Comparison of ENCODE assay signal across 10 cellular contexts in the genomic region with DNA sequence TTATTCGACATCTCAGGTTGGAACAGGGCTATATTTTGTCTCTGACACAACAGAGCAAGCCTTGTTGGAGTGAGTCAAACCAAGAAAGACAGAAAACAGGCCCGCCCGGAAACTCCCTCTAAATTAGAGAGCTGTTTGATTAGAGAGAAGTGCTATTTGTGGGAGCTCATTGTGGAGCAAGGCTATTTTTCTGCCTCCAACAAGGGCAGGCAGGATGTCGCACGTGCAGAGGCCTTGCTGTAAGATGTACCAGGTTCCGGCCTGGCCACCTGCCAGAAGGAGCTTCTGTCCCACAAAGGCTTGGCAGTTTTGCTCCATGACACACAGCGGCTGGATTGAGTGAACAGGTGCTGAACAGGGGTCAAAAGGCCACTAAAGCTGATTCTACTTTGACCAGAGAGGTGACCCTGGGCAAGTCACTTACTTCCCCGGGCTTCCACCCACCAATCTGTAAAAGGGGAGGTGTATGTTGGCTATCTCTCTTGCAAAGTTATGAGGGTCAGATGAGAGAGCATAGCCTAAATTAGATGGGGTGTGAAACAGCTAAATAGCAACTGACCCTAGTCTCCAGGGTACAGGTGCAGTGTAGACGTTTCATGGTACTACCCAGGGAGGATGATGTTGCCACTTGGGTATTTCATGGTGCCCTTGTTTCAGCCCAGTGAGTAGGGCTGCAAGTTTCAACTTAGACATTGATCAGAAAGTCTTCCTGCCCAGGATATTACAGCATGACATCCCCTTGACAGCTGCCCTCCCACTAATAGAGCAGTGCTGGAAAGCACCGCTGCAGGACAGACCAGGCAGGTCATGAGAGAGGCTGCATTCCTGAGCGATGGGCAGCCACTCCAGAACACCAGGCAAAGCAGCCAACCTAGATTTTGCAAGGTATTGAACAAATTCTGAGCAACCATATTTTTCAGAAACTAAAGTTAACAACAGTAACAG.
DNase-seq lines count a peak whose midpoint lies in the region; ATAC-seq and TF ChIP-seq lines count a peak whose summit lies in the region.
"Had no signal": no experiment of that assay in that cellular context is flagged by ENCODE, and none has a peak within 500 bp of the region (broad histone marks: within the 10 kb centered on the region; RNA-seq: fewer than 3 reads in every experiment).

No MANE protein-coding gene starts in this region.

- DNase-seq in Right ventricle myocardium inferior (ENCODE audit: missing footprints) (peak; percentile 74), cardiac septum (ENCODE audit: low spot score) (no peak), adrenal gland (peak; percentile 69 to 89 (median 78)), NCI-H1417 treated with DMSO at 0.1 percent for 48 hours (lab: John Stamatoyannopoulos, UW) (no peak), NCI-H187 (lab: John Stamatoyannopoulos, UW) (no peak), glutamatergic neuron (no peak)
- DNase-seq: brain microvascular endothelial cell, hypothalamus had no signal

- no peak overlapping the region for H3K9ac ChIP-seq in stomach smooth muscle (ENCODE audit: low read length in 2 of 2)

- peaks cover 30 to 62% of the 10 kb centered on the region in 2 donors for H3K4me1 ChIP-seq in adrenal gland (replicated peaks in 1 of 2)
- peaks cover 37% of the 10 kb centered on the region for H3K4me1 ChIP-seq in stomach smooth muscle (ENCODE audit: control insufficient read depth, insufficient read depth, low read length)

- ATAC-seq in Right ventricle myocardium inferior, result peak; percentile 61
- ATAC-seq in HG02981 (IDR thresholded peaks at IDR 0.05; ENCODE audit: unreplicated experiment), result peak; percentile 64

- intact Hi-C loops in Right ventricle myocardium inferior (cut with DNase I), result loop anchor here (5.0 kb wide), 1 partner anchor 46 kb away; no protein-coding TSS in a partner anchor
- intact Hi-C loops in cardiac septum (cut with DNase I), result loop anchor here (5.0 kb wide), 1 partner anchor 41 kb away; no protein-coding TSS in a partner anchor
- intact Hi-C loops in adrenal gland (cut with DNase I), result no loop called here

- H3K27me3 ChIP-seq in adrenal gland (no peaks in the 10 kb centered on the region), stomach smooth muscle (ENCODE audit: control insufficient read depth in 1 of 2, insufficient read depth in 2 of 2, low read length in 2 of 2) (no peaks in the 10 kb centered on the region)
- H3K27me3 ChIP-seq: brain microvascular endothelial cell had no signal

- H3K27me3 Mint-ChIP-seq in glutamatergic neuron (ENCODE audit: unreplicated experiment), result peaks cover 6% of the 10 kb centered on the region

- no peaks in the 10 kb centered on the region for H3K36me3 ChIP-seq in adrenal gland (replicated peaks in 1 of 2)
- H3K36me3 ChIP-seq in stomach smooth muscle (ENCODE audit: control insufficient read depth in 2 of 2, insufficient read depth in 2 of 2, low read length in 2 of 2), result peaks cover 0 to 2% of the 10 kb centered on the region in 2 donors
- H3K36me3 ChIP-seq: brain microvascular endothelial cell had no signal

- 46 to 65% (median 56%) methylated on average over 11 of the region's 11 CpGs for WGBS in adrenal gland, 4 donors

- TF ChIP-seq POLR2A in adrenal gland (IDR thresholded peaks at IDR 0.05), result no peak

- peak overlapping the region in 3 of 5 donors; percentile 20 to 66 (median 50) for H3K27ac ChIP-seq in adrenal gland
- peak overlapping the region; percentile 11 for H3K27ac ChIP-seq in stomach smooth muscle (ENCODE audit: low read length)
- H3K27ac ChIP-seq: brain microvascular endothelial cell had no signal

- H3K4me3 ChIP-seq in adrenal gland (no peak overlapping the region), stomach smooth muscle (ENCODE audit: low read length in 2 of 2) (no peak overlapping the region)

- H3K27ac Mint-ChIP-seq in glutamatergic neuron (ENCODE audit: unreplicated experiment), result no peak overlapping the region

- H3K9me3 ChIP-seq in adrenal gland (replicated peaks in 1 of 3) (no peaks in the 10 kb centered on the region), stomach smooth muscle (ENCODE audit: control insufficient read depth in 2 of 2, low read length in 2 of 2) (no peaks in the 10 kb centered on the region)

- no peaks in the 10 kb centered on the region for H3K36me3 Mint-ChIP-seq in glutamatergic neuron (ENCODE audit: unreplicated experiment)

- H3K9me3 Mint-ChIP-seq in glutamatergic neuron (ENCODE audit: unreplicated experiment), result no peaks in the 10 kb centered on the region

- no peaks in the 10 kb centered on the region for H3K4me1 Mint-ChIP-seq in glutamatergic neuron (ENCODE audit: low read depth, unreplicated experiment)

- H3K4me3 Mint-ChIP-seq in glutamatergic neuron (ENCODE audit: unreplicated experiment), result no peak overlapping the region

- TF ChIP-seq CTCF in adrenal gland (IDR thresholded peaks at IDR 0.05) (no peak), glutamatergic neuron (IDR thresholded peaks at IDR 0.05; ENCODE audit: partially characterized antibody, unreplicated experiment) (no peak)

Comparison
In these comparisons a context has a peak if more than half of its experiments do, and no peak if none do; other contexts are left out.
1. DNase-seq: peak in Right ventricle myocardium inferior (single experiment) and adrenal gland (7 of 7); none in cardiac septum (single experiment), NCI-H1417 treated with DMSO at 0.1 percent for 48 hours (single experiment), NCI-H187 (0 of 2) and glutamatergic neuron (single experiment).
2. intact Hi-C loops: an anchor here in Right ventricle myocardium inferior (5.0 kb wide) and cardiac septum (5.0 kb wide); none called in adrenal gland.